1 cellular context compared by ENCODE assay signal in the genomic region with DNA sequence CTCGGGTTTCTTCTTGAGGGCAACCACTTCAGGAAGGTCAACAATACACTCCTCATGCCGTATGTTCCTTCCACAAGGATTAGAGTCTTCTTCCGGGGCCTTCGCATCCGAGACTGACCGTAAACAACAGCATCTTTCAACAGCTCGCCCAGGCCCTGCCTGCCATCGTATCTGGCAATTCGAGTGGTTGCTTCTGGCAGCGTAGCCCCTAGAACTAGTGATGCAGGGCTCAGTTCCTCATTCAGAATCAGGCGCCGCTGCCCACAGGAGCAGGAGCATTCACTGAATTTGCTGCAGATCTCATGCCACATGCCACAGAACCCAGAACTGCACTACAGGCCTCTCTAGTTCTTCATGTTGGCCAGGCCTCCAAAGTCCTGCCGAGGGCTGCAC.
TF ChIP-seq lines count a peak whose summit lies in the region.

No MANE protein-coding gene starts in this region.

TF ChIP-seq in K562, 482 proteins besides CTCF, POLR2A, EP300 and RAD21:
- TF ChIP-seq EZH2 (IDR thresholded peaks at IDR 0.05; ENCODE audit: borderline replicate concordance, low read depth, low read length), result no peak
- TF ChIP-seq KAT8 (IDR thresholded peaks at IDR 0.05; ENCODE audit: low read depth), result no peak
- TF ChIP-seq, protein P1, sequence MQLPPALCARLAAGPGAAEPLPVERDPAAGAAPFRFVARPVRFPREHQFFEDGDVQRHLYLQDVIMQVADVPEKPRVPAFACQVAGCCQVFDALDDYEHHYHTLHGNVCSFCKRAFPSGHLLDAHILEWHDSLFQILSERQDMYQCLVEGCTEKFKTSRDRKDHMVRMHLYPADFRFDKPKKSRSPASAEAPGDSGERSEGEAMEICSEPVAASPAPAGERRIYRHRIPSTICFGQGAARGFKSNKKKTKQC (CRISPR knock-in tag; IDR thresholded peaks at IDR 0.05), result 0 out of 2 replicates have a peak, but pooled peaks have one; percentile 5
- TF ChIP-seq ZNF695 (CRISPR knock-in tag; IDR thresholded peaks at IDR 0.05), result no peak
- TF ChIP-seq NFATC3 (IDR thresholded peaks at IDR 0.05), result no peak
- TF ChIP-seq RHOXF2B (CRISPR knock-in tag; conservative IDR thresholded peaks at IDR 0.05), result no peak
- no peak for TF ChIP-seq KHSRP (IDR thresholded peaks at IDR 0.05)
- no peak for TF ChIP-seq RBBP5 (IDR thresholded peaks at IDR 0.05; ENCODE audit: borderline replicate concordance, insufficient read depth, low read length, poor library complexity, severe bottlenecking)
- no peak for TF ChIP-seq RFX5 (IDR thresholded peaks at IDR 0.05; ENCODE audit: low read depth, low read length)
- no peak for TF ChIP-seq KLF13 (tag; IDR thresholded peaks at IDR 0.05; ENCODE audit: borderline replicate concordance, low read depth)
- no peak for TF ChIP-seq PTRF (tag; IDR thresholded peaks at IDR 0.05)
- TF ChIP-seq SPI1 (IDR thresholded peaks at IDR 0.05; ENCODE audit: borderline replicate concordance, low read depth, low read length), result peak; percentile 31; the same call in 1 of the 2 replicates
- TF ChIP-seq, protein P2, sequence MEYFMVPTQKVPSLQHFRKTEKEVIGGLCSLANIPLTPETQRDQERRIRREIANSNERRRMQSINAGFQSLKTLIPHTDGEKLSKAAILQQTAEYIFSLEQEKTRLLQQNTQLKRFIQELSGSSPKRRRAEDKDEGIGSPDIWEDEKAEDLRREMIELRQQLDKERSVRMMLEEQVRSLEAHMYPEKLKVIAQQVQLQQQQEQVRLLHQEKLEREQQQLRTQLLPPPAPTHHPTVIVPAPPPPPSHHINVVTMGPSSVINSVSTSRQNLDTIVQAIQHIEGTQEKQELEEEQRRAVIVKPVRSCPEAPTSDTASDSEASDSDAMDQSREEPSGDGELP (CRISPR knock-in tag; IDR thresholded peaks at IDR 0.05; ENCODE audit: borderline replicate concordance), result 0 out of 2 replicates have a peak, but pooled peaks have one; percentile 15
- TF ChIP-seq ELF2 (CRISPR knock-in tag; IDR thresholded peaks at IDR 0.05), result no peak
- no peak for TF ChIP-seq MLLT1 (IDR thresholded peaks at IDR 0.05)
- no peak for TF ChIP-seq POLR2AphosphoS2 (IDR thresholded peaks at IDR 0.05; ENCODE audit: low read length)
- TF ChIP-seq TARDBP (IDR thresholded peaks at IDR 0.05), result no peak
- TF ChIP-seq HNRNPLL (IDR thresholded peaks at IDR 0.05; ENCODE audit: low read depth, low read length, poor library complexity, severe bottlenecking), result peak; percentile 11
- no peak for TF ChIP-seq KLF6 (CRISPR knock-in tag; IDR thresholded peaks at IDR 0.05; ENCODE audit: borderline replicate concordance)
- TF ChIP-seq, protein P3, sequence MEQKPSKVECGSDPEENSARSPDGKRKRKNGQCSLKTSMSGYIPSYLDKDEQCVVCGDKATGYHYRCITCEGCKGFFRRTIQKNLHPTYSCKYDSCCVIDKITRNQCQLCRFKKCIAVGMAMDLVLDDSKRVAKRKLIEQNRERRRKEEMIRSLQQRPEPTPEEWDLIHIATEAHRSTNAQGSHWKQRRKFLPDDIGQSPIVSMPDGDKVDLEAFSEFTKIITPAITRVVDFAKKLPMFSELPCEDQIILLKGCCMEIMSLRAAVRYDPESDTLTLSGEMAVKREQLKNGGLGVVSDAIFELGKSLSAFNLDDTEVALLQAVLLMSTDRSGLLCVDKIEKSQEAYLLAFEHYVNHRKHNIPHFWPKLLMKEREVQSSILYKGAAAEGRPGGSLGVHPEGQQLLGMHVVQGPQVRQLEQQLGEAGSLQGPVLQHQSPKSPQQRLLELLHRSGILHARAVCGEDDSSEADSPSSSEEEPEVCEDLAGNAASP (IDR thresholded peaks at IDR 0.05), result no peak
- no peak for TF ChIP-seq CBFA2T3 (IDR thresholded peaks at IDR 0.05)
- TF ChIP-seq NRF1 (conservative IDR thresholded peaks at IDR 0.05 in 1 of 2, IDR thresholded peaks at IDR 0.05 in 1 of 2), result no peak
- no peak for TF ChIP-seq ZNF561 (CRISPR knock-in tag; conservative IDR thresholded peaks at IDR 0.05)
- TF ChIP-seq, protein P4, sequence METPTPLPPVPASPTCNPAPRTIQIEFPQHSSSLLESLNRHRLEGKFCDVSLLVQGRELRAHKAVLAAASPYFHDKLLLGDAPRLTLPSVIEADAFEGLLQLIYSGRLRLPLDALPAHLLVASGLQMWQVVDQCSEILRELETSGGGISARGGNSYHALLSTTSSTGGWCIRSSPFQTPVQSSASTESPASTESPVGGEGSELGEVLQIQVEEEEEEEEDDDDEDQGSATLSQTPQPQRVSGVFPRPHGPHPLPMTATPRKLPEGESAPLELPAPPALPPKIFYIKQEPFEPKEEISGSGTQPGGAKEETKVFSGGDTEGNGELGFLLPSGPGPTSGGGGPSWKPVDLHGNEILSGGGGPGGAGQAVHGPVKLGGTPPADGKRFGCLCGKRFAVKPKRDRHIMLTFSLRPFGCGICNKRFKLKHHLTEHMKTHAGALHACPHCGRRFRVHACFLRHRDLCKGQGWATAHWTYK (CRISPR knock-in tag; IDR thresholded peaks at IDR 0.05), result no peak
- no peak for TF ChIP-seq CBX3 (IDR thresholded peaks at IDR 0.05; ENCODE audit: borderline replicate concordance in 1 of 2, low read length in 2 of 2)
- TF ChIP-seq MYC (IDR thresholded peaks at IDR 0.05; ENCODE audit: low read depth, low read length), result no peak
- no peak for TF ChIP-seq MYC (CRISPR knock-in tag; IDR thresholded peaks at IDR 0.05; ENCODE audit: borderline replicate concordance, low read depth)
- no peak for TF ChIP-seq KDM1A (IDR thresholded peaks at IDR 0.05)
- no peak for TF ChIP-seq EP400 (IDR thresholded peaks at IDR 0.05)
- no peak for TF ChIP-seq UBTF (IDR thresholded peaks at IDR 0.05; ENCODE audit: borderline replicate concordance in 1 of 2, low read depth in 2 of 2, low read length in 2 of 2)
- no peak for TF ChIP-seq ETS1 (conservative IDR thresholded peaks at IDR 0.05; ENCODE audit: control insufficient read depth, low read depth, low read length)
